1 cellular context compared by ENCODE assay signal in the genomic region with DNA sequence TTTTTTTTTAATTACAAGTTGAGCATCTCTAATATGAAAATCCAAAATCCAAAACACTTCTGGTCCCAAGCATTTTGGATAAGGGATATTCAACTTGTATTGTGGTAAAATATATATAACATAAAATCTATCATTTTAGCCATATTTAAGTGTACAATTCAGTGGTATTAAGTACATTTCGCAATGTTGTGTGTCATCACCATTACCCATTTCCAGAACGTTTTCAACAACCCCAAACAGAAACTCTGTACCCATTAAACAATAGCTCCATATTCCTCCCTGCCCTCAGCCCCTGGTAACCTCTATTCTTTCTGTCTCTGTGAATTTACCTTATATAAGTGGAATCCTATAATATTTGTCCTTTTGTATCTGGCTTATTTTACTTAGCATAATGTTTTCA.
A peak's percentile ranks its signal among the peaks of the same experiment; 100 is the strongest.
TF ChIP-seq lines count a peak whose summit lies in the region.

No MANE protein-coding gene starts in this region.

TF ChIP-seq in HepG2, 621 proteins besides CTCF, POLR2A, EP300 and RAD21:
- TF ChIP-seq SCMH1 (CRISPR knock-in tag; IDR thresholded peaks at IDR 0.05; ENCODE audit: borderline replicate concordance) (no peak), SNAPC2 (CRISPR knock-in tag; IDR thresholded peaks at IDR 0.05) (no peak), CEBPB (IDR thresholded peaks at IDR 0.05; ENCODE audit: borderline replicate concordance, low read depth, low read length) (0 out of 2 replicates have a peak, but pooled peaks have one; percentile 12)
- TF ChIP-seq, protein P1, sequence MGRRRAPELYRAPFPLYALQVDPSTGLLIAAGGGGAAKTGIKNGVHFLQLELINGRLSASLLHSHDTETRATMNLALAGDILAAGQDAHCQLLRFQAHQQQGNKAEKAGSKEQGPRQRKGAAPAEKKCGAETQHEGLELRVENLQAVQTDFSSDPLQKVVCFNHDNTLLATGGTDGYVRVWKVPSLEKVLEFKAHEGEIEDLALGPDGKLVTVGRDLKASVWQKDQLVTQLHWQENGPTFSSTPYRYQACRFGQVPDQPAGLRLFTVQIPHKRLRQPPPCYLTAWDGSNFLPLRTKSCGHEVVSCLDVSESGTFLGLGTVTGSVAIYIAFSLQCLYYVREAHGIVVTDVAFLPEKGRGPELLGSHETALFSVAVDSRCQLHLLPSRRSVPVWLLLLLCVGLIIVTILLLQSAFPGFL (CRISPR knock-in tag; IDR thresholded peaks at IDR 0.05) = no peak
- TF ChIP-seq, protein P2, sequence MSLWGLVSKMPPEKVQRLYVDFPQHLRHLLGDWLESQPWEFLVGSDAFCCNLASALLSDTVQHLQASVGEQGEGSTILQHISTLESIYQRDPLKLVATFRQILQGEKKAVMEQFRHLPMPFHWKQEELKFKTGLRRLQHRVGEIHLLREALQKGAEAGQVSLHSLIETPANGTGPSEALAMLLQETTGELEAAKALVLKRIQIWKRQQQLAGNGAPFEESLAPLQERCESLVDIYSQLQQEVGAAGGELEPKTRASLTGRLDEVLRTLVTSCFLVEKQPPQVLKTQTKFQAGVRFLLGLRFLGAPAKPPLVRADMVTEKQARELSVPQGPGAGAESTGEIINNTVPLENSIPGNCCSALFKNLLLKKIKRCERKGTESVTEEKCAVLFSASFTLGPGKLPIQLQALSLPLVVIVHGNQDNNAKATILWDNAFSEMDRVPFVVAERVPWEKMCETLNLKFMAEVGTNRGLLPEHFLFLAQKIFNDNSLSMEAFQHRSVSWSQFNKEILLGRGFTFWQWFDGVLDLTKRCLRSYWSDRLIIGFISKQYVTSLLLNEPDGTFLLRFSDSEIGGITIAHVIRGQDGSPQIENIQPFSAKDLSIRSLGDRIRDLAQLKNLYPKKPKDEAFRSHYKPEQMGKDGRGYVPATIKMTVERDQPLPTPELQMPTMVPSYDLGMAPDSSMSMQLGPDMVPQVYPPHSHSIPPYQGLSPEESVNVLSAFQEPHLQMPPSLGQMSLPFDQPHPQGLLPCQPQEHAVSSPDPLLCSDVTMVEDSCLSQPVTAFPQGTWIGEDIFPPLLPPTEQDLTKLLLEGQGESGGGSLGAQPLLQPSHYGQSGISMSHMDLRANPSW (CRISPR knock-in tag; IDR thresholded peaks at IDR 0.05; ENCODE audit: borderline replicate concordance) = no peak
